In the genomic region with DNA sequence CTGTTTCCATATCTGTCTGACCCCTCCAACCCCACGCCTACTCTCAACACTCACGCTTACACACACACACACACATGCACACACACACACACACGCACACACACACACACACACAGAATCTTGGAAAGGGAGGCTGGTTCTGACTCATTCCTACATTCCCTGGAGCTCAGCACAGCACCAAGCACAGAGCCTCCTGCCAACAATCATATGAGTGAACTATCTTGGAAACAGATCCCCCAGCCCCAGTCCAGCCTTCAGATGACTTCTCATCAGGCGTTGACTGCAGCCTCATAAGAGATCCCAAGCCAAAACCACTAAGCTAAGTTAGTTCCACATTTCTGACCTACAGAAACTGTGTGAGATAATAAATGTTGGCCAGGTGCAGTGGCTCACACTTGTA, we compare ENCODE assay signal across 17 cellular contexts. TPM values are rescaled to one million over a fixed set of nuclear protein-coding genes. Genes with fewer than 3 reads are reported as not detected.
DNase-seq lines count a peak whose midpoint lies in the region; TF ChIP-seq lines count a peak whose summit lies in the region.
"Had no signal": no experiment of that assay in that cellular context is flagged by ENCODE, and none has a peak within 500 bp of the region (broad histone marks: within the 10 kb centered on the region; RNA-seq: fewer than 3 reads in every experiment).

No MANE protein-coding gene starts in this region.

- H3K4me1 ChIP-seq in DOHH2 (ENCODE audit: control insufficient read depth, low read length) = peaks cover 100% of the 10 kb centered on the region
- H3K4me1 ChIP-seq in thyroid gland = no peaks in the 10 kb centered on the region

- H3K79me2 ChIP-seq in DOHH2 (ENCODE audit: control insufficient read depth, low read length) = no peaks in the 10 kb centered on the region

- H4K20me1 ChIP-seq in DOHH2 (ENCODE audit: control insufficient read depth, insufficient read depth, low read depth, low read length) = no peaks in the 10 kb centered on the region

- TF ChIP-seq POLR2A in thyroid gland (IDR thresholded peaks at IDR 0.05) = no peak

- DNase-seq in LHCN-M2 (ENCODE audit: low read depth) (peak; percentile 25), astrocyte of the hippocampus (ENCODE audit: low read depth, low spot score) (peak; percentile 19), foreskin fibroblast (peak; percentile 40 to 66), thyroid gland (no peak), DMS153 treated with DMSO at 0.1 percent for 48 hours (lab: John Stamatoyannopoulos, UW; ENCODE audit: unreplicated experiment) (no peak), NCI-H748 treated with DMSO at 0.1 percent for 48 hours (lab: John Stamatoyannopoulos, UW) (no peak), NCI-H2081 treated with DMSO at 0.1 percent for 48 hours (lab: John Stamatoyannopoulos, UW) (no peak)
- DNase-seq: activated CD4-positive, alpha-beta T cell treated with anti-CD3 and anti-CD28 coated beads, Interleukin-2, amount 10 ng/mL, durations not matched to agents 7 days and 5 days; activated T-cell treated with anti-CD3 and anti-CD28 coated beads, Interleukin-2, amount 50 U/mL, for 48 hours; DMS153; foreskin melanocyte; NCI-H1694; NCI-H510A treated with DMSO at 0.1 percent for 48 hours; ovary had no signal

- TF ChIP-seq CTCF in DOHH2 (IDR thresholded peaks at IDR 0.05; ENCODE audit: low read depth, low read length, poor library complexity, severe bottlenecking) (no peak), foreskin fibroblast (IDR thresholded peaks at IDR 0.05; ENCODE audit: low read depth, low read length) (no peak), thyroid gland (IDR thresholded peaks at IDR 0.05) (no peak)

- H3K9me3 ChIP-seq in DOHH2 (ENCODE audit: control insufficient read depth, insufficient read depth, low read length) (no peaks in the 10 kb centered on the region), thyroid gland (no peaks in the 10 kb centered on the region)
- H3K9me3 ChIP-seq: ovary, thoracic aorta had no signal

- no peaks in the 10 kb centered on the region for H3K9me2 ChIP-seq in DOHH2 (replicated peaks; ENCODE audit: control insufficient read depth, low read length)

- 76 to 79% methylated on average over 4 of the region's 4 CpGs for WGBS in thyroid gland, 2 donors

- peak overlapping the region; percentile 79 for H3K4me2 ChIP-seq in DOHH2 (ENCODE audit: low read length)

- H3K27me3 ChIP-seq in DOHH2 (ENCODE audit: control insufficient read depth, low read length) (no peaks in the 10 kb centered on the region), thyroid gland (no peaks in the 10 kb centered on the region)
- H3K27me3 ChIP-seq: ovary had no signal

- intact Hi-C loops in thyroid gland (cut with DNase I) = loop anchor here (10.0 kb wide), 1 partner anchor 213 kb away; no protein-coding TSS in a partner anchor

- H3K36me3 ChIP-seq in DOHH2 (ENCODE audit: control insufficient read depth, low read length) (no peaks in the 10 kb centered on the region), thyroid gland (no peaks in the 10 kb centered on the region)
- H3K36me3 ChIP-seq: ovary, thoracic aorta had no signal

- H3K4me3 ChIP-seq in DOHH2 (ENCODE audit: low read length) = peak overlapping the region; percentile 56
- H3K4me3 ChIP-seq in foreskin fibroblast (ENCODE audit: low read depth in 1 of 2, low read length in 2 of 2) = no peak overlapping the region
- no peak overlapping the region for H3K4me3 ChIP-seq in thyroid gland (replicated peaks in 1 of 3)
- H3K4me3 ChIP-seq: ovary, thoracic aorta had no signal

- H3K27ac ChIP-seq in DOHH2 (ENCODE audit: low read depth, low read length) (peak overlapping the region; percentile 89), thyroid gland (no peak overlapping the region)
- H3K27ac ChIP-seq: ovary, RWPE1, thoracic aorta had no signal

- H3F3A ChIP-seq in DOHH2 (ENCODE audit: control insufficient read depth, insufficient read depth) = peaks cover 37% of the 10 kb centered on the region

RNA-seq across cellular contexts. Expression of gene HCK, which starts 14.1 kb away (rescaled TPM):
- not detected in 2 replicates for total RNA-seq in LHCN-M2 (2014; rRNA removed)
- 0.24 TPM for polyA plus RNA-seq in LHCN-M2 (2012)
- total RNA-seq in thyroid gland = 1 to 10 TPM; 3.1 to 5.9 (median 4.8) TPM
- total RNA-seq: activated CD4-positive, alpha-beta T cell treated with anti-CD3 and anti-CD28 coated beads, Interleukin-2, amount 10 ng/mL, durations not matched to agents 7 days and 5 days had no signal

RNA-seq across cellular contexts. Expression of gene CCM2L, which starts 27.7 kb away (rescaled TPM):
- total RNA-seq in LHCN-M2 (2014; rRNA removed) = not detected in 2 replicates
- polyA plus RNA-seq in LHCN-M2 (2012) = not detected
- 10 to 100 TPM in 1 of 4 donors, 1 to 10 TPM in 3; 7.4 to 16.0 (median 9.7) TPM for total RNA-seq in thyroid gland
- total RNA-seq: activated CD4-positive, alpha-beta T cell treated with anti-CD3 and anti-CD28 coated beads, Interleukin-2, amount 10 ng/mL, durations not matched to agents 7 days and 5 days had no signal

Comparison
In these comparisons a context has a peak if more than half of its experiments do, and no peak if none do; other contexts are left out.
1. DNase-seq: peak in LHCN-M2 (single experiment), astrocyte of the hippocampus (single experiment) and foreskin fibroblast (2 of 2); none in thyroid gland (0 of 2), DMS153 treated with DMSO at 0.1 percent for 48 hours (single experiment), NCI-H748 treated with DMSO at 0.1 percent for 48 hours (single experiment) and NCI-H2081 treated with DMSO at 0.1 percent for 48 hours (single experiment).